8 cellular contexts compared by ENCODE assay signal in the genomic region with DNA sequence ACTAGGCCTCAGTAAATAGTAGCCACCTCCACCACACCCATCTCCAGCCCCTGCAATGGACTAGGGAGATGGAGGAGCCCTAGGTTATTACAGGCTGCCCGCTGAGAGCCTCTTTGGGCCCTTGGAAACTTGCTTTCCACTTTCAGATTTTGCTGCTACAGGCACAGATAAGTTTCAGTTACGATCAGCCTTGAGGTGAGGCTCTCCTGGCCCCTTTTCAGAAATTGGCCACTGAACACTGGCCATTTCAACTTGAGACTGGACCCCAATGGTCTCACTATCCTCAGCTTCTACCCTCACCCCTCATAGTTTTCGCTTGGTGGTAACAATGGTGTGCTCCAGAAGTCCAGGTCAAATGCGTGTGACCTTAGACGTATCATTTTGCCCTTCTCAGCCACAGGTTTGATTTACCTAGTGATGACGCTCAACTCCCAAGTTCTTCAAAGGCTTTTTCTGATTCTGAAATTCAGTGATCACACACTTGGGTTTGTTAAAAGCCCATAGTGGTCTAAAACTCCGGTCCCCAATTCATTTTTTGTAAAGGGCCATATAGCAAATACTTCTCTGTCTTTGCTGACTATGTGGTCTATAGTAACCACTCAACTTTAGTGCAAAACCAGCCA. TPM values are rescaled to one million over a fixed set of nuclear protein-coding genes. Genes with fewer than 3 reads are reported as not detected.
A peak's percentile ranks its signal among the peaks of the same experiment; 100 is the strongest.
DNase-seq lines count a peak whose midpoint lies in the region; ATAC-seq and TF ChIP-seq lines count a peak whose summit lies in the region.

No MANE protein-coding gene starts in this region.

- H3K36me3 Mint-ChIP-seq in activated CD4-positive, alpha-beta T cell treated with anti-CD3 and anti-CD28 coated beads, Interleukin-2, amount 10 ng/mL, durations not matched to agents 7 days and 5 days (ENCODE audit: low read depth), result peaks cover 19% of the 10 kb centered on the region

- H3K4me1 ChIP-seq in adrenal gland (replicated peaks in 1 of 2) (peaks cover 24 to 31% of the 10 kb centered on the region in 2 donors), left lung (peaks cover 19 to 44% of the 10 kb centered on the region in 2 donors), thyroid gland (peaks cover 19 to 28% of the 10 kb centered on the region in 2 donors)

- H3K4me1 Mint-ChIP-seq in activated CD4-positive, alpha-beta T cell treated with anti-CD3 and anti-CD28 coated beads, Interleukin-2, amount 10 ng/mL, durations not matched to agents 7 days and 5 days, result peaks cover 49% of the 10 kb centered on the region

- ATAC-seq in left lung (peak; percentile 10), GM18909 (IDR thresholded peaks at IDR 0.05; ENCODE audit: poor library complexity, unreplicated experiment) (no peak)

- H3K36me3 ChIP-seq in adrenal gland (replicated peaks in 1 of 2) (peaks cover 0 to 22% of the 10 kb centered on the region in 2 donors), left lung (peaks cover 0 to 38% of the 10 kb centered on the region in 2 donors), thyroid gland (peaks cover 12 to 23% of the 10 kb centered on the region in 2 donors)

- H3K27me3 ChIP-seq in adrenal gland (no peaks in the 10 kb centered on the region), left lung (no peaks in the 10 kb centered on the region), thyroid gland (no peaks in the 10 kb centered on the region)

- TF ChIP-seq POLR2A in adrenal gland (IDR thresholded peaks at IDR 0.05) (no peak), thyroid gland (IDR thresholded peaks at IDR 0.05) (no peak)

- H3K27me3 Mint-ChIP-seq in activated CD4-positive, alpha-beta T cell treated with anti-CD3 and anti-CD28 coated beads, Interleukin-2, amount 10 ng/mL, durations not matched to agents 7 days and 5 days, result no peaks in the 10 kb centered on the region

- H3K9me3 ChIP-seq in adrenal gland (replicated peaks in 1 of 3) (no peaks in the 10 kb centered on the region), left lung (no peaks in the 10 kb centered on the region), thyroid gland (no peaks in the 10 kb centered on the region)

- peak overlapping the region; percentile 97 for H3K4me3 Mint-ChIP-seq in activated CD4-positive, alpha-beta T cell treated with anti-CD3 and anti-CD28 coated beads, Interleukin-2, amount 10 ng/mL, durations not matched to agents 7 days and 5 days

- H3K27ac Mint-ChIP-seq in activated CD4-positive, alpha-beta T cell treated with anti-CD3 and anti-CD28 coated beads, Interleukin-2, amount 10 ng/mL, durations not matched to agents 7 days and 5 days, result peak overlapping the region; percentile 96

- H3K27ac ChIP-seq in adrenal gland, result peak overlapping the region in 2 of 5 donors; percentile 58 to 92
- peak overlapping the region in 1 of 2 donors; percentile 81 for H3K27ac ChIP-seq in left lung
- H3K27ac ChIP-seq in thyroid gland, result peak overlapping the region in 1 of 3 donors; percentile 69

- WGBS in adrenal gland, 4 donors, result 55 to 67% (median 63%) methylated on average over 7 of the region's 7 CpGs
- WGBS in thyroid gland, 2 donors, result 68 to 72% methylated on average over 6 to 7 of the region's 7 CpGs

- POLR2A ChIA-PET in activated CD4-positive, alpha-beta T cell treated with anti-CD3 and anti-CD28 coated beads, Interleukin-2, amount 10 ng/mL, durations not matched to agents 7 days and 5 days (lab: Charles Lee), result no interaction called here

- intact Hi-C loops in adrenal gland (cut with DNase I) (loop anchor here in 1 of 2 donors (5.0 to 10.0 kb wide), 2 partner anchors 79 to 234 kb away; no protein-coding TSS in a partner anchor), left lung (cut with DNase I) (loop anchor here in 1 of 2 donors (10.0 kb wide), 1 partner anchor 134 kb away; no protein-coding TSS in a partner anchor), thyroid gland (cut with DNase I) (loop anchor here (5.0 to 10.0 kb wide), 3 partner anchors 84 to 234 kb away; partner anchors contain the start of gene LITAFD)

- CTCF ChIA-PET in activated CD4-positive, alpha-beta T cell treated with anti-CD3 and anti-CD28 coated beads, Interleukin-2, amount 10 ng/mL, durations not matched to agents 7 days and 5 days (lab: Charles Lee), result interaction anchor here (1.1 to 2.0 kb wide), 2 partner anchors 8 to 70 kb away, joined by 4 to 7 read pairs; partner anchors contain the start of gene CARHSP1

- H3K4me3 ChIP-seq in adrenal gland (peak overlapping the region in 3 of 4 donors; percentile 81 to 99 (median 93)), left lung (peak overlapping the region; percentile 78 to 100), thyroid gland (replicated peaks in 1 of 3) (peak overlapping the region; percentile 72 to 88 (median 80))

- no peak for TF ChIP-seq CTCF in adrenal gland (IDR thresholded peaks at IDR 0.05)
- TF ChIP-seq CTCF in left lung (IDR thresholded peaks at IDR 0.05), result no peak
- TF ChIP-seq CTCF in thyroid gland (IDR thresholded peaks at IDR 0.05), result no peak

- no peak for DNase-seq in activated CD4-positive, alpha-beta T cell treated with anti-CD3 and anti-CD28 coated beads, Interleukin-2, amount 10 ng/mL, durations not matched to agents 7 days and 5 days
- DNase-seq in activated CD4-positive, alpha-beta T cell treated with anti-CD3 and anti-CD28 coated beads for 48 hours, result no peak
- DNase-seq in adrenal gland (no peak), left lung (no peak), thyroid gland (no peak), DMS 273 treated with DMSO at 0.1 percent for 48 hours (lab: John Stamatoyannopoulos, UW) (no peak)
- DNase-seq in stimulated activated CD4-positive, alpha-beta T cell treated with anti-CD3 and anti-CD28 coated beads, Interleukin-15, amount 100 ng/mL, for 24 hours, result no peak

- no peaks in the 10 kb centered on the region for H3K9me3 Mint-ChIP-seq in activated CD4-positive, alpha-beta T cell treated with anti-CD3 and anti-CD28 coated beads, Interleukin-2, amount 10 ng/mL, durations not matched to agents 7 days and 5 days

RNA-seq across cellular contexts. Expression of gene PMM2, which starts 1.0 kb away (rescaled TPM):
- total RNA-seq in activated CD4-positive, alpha-beta T cell treated with anti-CD3 and anti-CD28 coated beads, Interleukin-2, amount 10 ng/mL, durations not matched to agents 7 days and 5 days, result 10 to 100 TPM; 37.0 to 38.9 TPM
- total RNA-seq in adrenal gland (10 to 100 TPM in 7 of 8 donors, 1 to 10 TPM in 1; 7.4 to 69.9 (median 22.9) TPM), left lung (10 to 100 TPM; 35.8 to 38.2 TPM), thyroid gland (10 to 100 TPM; 26.2 to 49.6 (median 30.8) TPM)
- polyA plus RNA-seq in adrenal gland, result 10 to 100 TPM; 12.3 to 81.1 (median 29.6) TPM

RNA-seq across cellular contexts. Expression of gene TMEM186, which starts 1.2 kb away (rescaled TPM):
- total RNA-seq in activated CD4-positive, alpha-beta T cell treated with anti-CD3 and anti-CD28 coated beads, Interleukin-2, amount 10 ng/mL, durations not matched to agents 7 days and 5 days, result 10 to 100 TPM; 10.1 to 11.1 TPM
- total RNA-seq in adrenal gland (10 to 100 TPM in 5 of 8 donors, 1 to 10 TPM in 3; 7.9 to 14.6 (median 13.4) TPM), left lung (1 to 10 TPM; 8.8 to 9.8 TPM), thyroid gland (1 to 10 TPM; 6.6 to 9.2 (median 8.2) TPM)
- polyA plus RNA-seq in adrenal gland, result 10 to 100 TPM in 1 of 3 donors, 1 to 10 TPM in 2; 8.7 to 15.4 (median 9.3) TPM
